In genomic region chr19:55484571-55485438, GRCh38 we compare ENCODE assay signal across 7 cellular contexts. TPM values are rescaled to one million over a fixed set of nuclear protein-coding genes. Genes with fewer than 3 reads are reported as not detected.
DNase-seq lines count a peak whose midpoint lies in the region; FAIRE-seq and TF ChIP-seq lines count a peak whose summit lies in the region.

Gene NAT14 (plus strand): TSS chr19:55485188. CDS start chr19:55485709, 521 bp downstream.

- TF ChIP-seq EP300 in tibial nerve (IDR thresholded peaks at IDR 0.05) = peak in 1 of 2 donors; percentile 32

- H3K4me3 ChIP-seq in tibial nerve = peak within 1 kb of the TSS; percentile 44 to 78 (median 61)

- H3K36me3 ChIP-seq in tibial nerve = peaks cover 0 to 31% (median 0%) of the 10 kb centered on the region in 3 donors

- 0 to 1% methylated on average over 50 to 62 of the region's 80 CpGs for WGBS in tibial nerve, 2 donors

- no peaks in the 10 kb centered on the region for H3K9me3 ChIP-seq in tibial nerve

- TF ChIP-seq POLR2A in tibial nerve (IDR thresholded peaks at IDR 0.05) = no peak

- in situ Hi-C loops in GM13976 (cut with MboI; ENCODE audit: low sequenced_read_pairs, unreplicated experiment) = no loop called here

- peak within 1 kb of the TSS; percentile 84 to 97 (median 90) for H3K27ac ChIP-seq in tibial nerve

- peaks cover 0 to 60% (median 39%) of the 10 kb centered on the region in 4 donors for H3K4me1 ChIP-seq in tibial nerve

- peak; percentile 46 for FAIRE-seq in HTR-8/SVneo (lab: Jason Lieb, UNC)

- TF ChIP-seq CTCF in GM13976 (IDR thresholded peaks at IDR 0.05; ENCODE audit: borderline replicate concordance, control extremely low read depth, extremely low read depth, insufficient read depth, missing control alignments) = no peak
- no peak for TF ChIP-seq CTCF in tibial nerve (IDR thresholded peaks at IDR 0.05)

- H3K27me3 ChIP-seq in tibial nerve = no peaks in the 10 kb centered on the region

- DNase-seq in GM13976 (ENCODE audit: low spot score) (peak; percentile 93), HTR-8/SVneo (ENCODE audit: insufficient read length, low spot score) (peak; percentile 82), RPMI7951 (ENCODE audit: low read depth) (peak; percentile 68), activated gamma-delta T cell treated with Interleukin-2 at 50 U/mL for 16 hours (peak; percentile 50), foreskin melanocyte (peak; percentile 33), nucleus accumbens (lab: John Stamatoyannopoulos, UW) (peak in 45 of 56 donors; percentile 12 to 84 (median 56)), tibial nerve (ENCODE audit: low spot score in 2 of 2) (no peak)

RNA-seq across cellular contexts. Expression of gene NAT14, which starts in this region (rescaled TPM):
- 18.5 and 25.3 TPM in 2 replicates for total RNA-seq in RPMI7951 (2014; rRNA removed; shearing (Covaris generic))
- 1 to 10 TPM; 3.1 to 8.0 (median 4.3) TPM for total RNA-seq in tibial nerve

Comparison
In these comparisons a context has a peak if more than half of its experiments do, and no peak if none do; other contexts are left out.
1. DNase-seq: peak in GM13976 (single experiment), HTR-8/SVneo (single experiment), RPMI7951 (single experiment), activated gamma-delta T cell treated with Interleukin-2 at 50 U/mL for 16 hours (single experiment), foreskin melanocyte (single experiment) and nucleus accumbens (45 of 56); none in tibial nerve (0 of 2).